In the genomic region with DNA sequence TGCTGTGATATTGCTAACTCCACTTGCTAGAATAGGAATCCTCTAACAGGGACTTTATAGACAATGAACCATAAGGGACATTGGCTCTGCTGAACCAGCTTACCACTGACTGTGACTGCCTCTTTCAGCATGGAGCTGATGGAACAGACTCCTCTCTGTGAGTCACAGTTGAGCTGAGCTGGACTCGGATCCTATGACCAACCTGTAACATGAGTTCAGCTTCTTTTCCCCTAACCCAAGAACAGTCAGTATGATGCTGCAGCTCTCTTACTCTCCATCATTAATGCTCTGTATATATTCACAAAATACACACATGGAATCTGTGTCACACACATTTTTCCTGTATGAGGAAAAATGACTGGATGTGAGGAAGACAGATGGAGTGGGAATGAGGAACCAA, we compare ENCODE assay signal across 11 cellular contexts.
A peak's percentile ranks its signal among the peaks of the same experiment; 100 is the strongest.
DNase-seq lines count a peak whose midpoint lies in the region; TF ChIP-seq lines count a peak whose summit lies in the region.
"Had no signal": no experiment of that assay in that cellular context is flagged by ENCODE, and none has a peak within 500 bp of the region (broad histone marks: within the 10 kb centered on the region; RNA-seq: fewer than 3 reads in every experiment).

No MANE protein-coding gene starts in this region.

- H3K36me3 ChIP-seq in GM23248 (ENCODE audit: low read depth): no peaks in the 10 kb centered on the region

- H3K4me3 ChIP-seq in GM23248 (no peak overlapping the region), skeletal muscle cell (ENCODE audit: low read depth, low read length) (no peak overlapping the region), coronary artery (no peak overlapping the region)

- TF ChIP-seq CTCF in coronary artery (IDR thresholded peaks at IDR 0.05): no peak

- WGBS in GM23248 (ENCODE audit: low coverage in 1 of 2, low lambda C conversion rate in 2 of 2, missing lambda C conversion rate in 2 of 2), 2 experiments: 4 to 6% methylated on average over 1 of the region's 1 CpG

- H3K4me1 ChIP-seq in GM23248 (ENCODE audit: insufficient read depth): peaks cover 32% of the 10 kb centered on the region

- H3K9me2 ChIP-seq in GM23248 (ENCODE audit: insufficient read depth): no peaks in the 10 kb centered on the region

- H3K9me3 ChIP-seq in GM23248 (ENCODE audit: low read depth): no peaks in the 10 kb centered on the region

- H3F3A ChIP-seq in GM23248 (ENCODE audit: insufficient read depth): peaks cover 26% of the 10 kb centered on the region

- in situ Hi-C loops in GM23248 (cut with MboI): no loop called here
- in situ Hi-C loops in SK-MEL-5 (cut with HindIII; ENCODE audit: low pct_unique_long_range_greater_than_20kb, low sequenced_read_pairs): no loop called here

- H3K27ac ChIP-seq in GM23248: peak overlapping the region; percentile 97
- no peak overlapping the region for H3K27ac ChIP-seq in substantia nigra (ENCODE audit: low read depth, low read length, poor library complexity, severe bottlenecking)
- H3K27ac ChIP-seq in coronary artery: peak overlapping the region in 1 of 2 donors; percentile 80

- H4K20me1 ChIP-seq in GM23248 (ENCODE audit: insufficient read depth): no peaks in the 10 kb centered on the region

- peak overlapping the region; percentile 35 for H2AFZ ChIP-seq in GM23248

- DNase-seq in GM23248: peak; percentile 93
- DNase-seq in SK-MEL-5 (ENCODE audit: low read depth, low spot score): peak; percentile 82
- peak; percentile 85 for DNase-seq in fibroblast of peridontal ligament (ENCODE audit: extremely low read depth)
- peak; percentile 87 for DNase-seq in skeletal muscle cell (ENCODE audit: low read depth)
- no peak for DNase-seq in OCI-M2 (lab: John Stamatoyannopoulos, UW; ENCODE audit: unreplicated experiment)
- no peak for DNase-seq in substantia nigra (lab: John Stamatoyannopoulos, UW)
- no peak for DNase-seq in coronary artery (ENCODE audit: low spot score)
- no peak for DNase-seq in cerebellum (ENCODE audit: low spot score)
- DNase-seq: activated CD4-positive, alpha-beta memory T cell treated with anti-CD3 and anti-CD28 coated beads, Interleukin-2, amount 10 ng/mL, durations not matched to agents 7 days and 5 days; NCI-H1930; stimulated activated naive B cell treated with anti-CD40 and anti-IgM and Interleukin-4, amounts not matched to agents 10 μg/mL and 1 μg/mL and 100 μg/mL, for 72 hours had no signal

- H3K4me2 ChIP-seq in GM23248 (ENCODE audit: unreplicated experiment): peak overlapping the region; percentile 77

- no peaks in the 10 kb centered on the region for H3K79me2 ChIP-seq in GM23248 (ENCODE audit: insufficient read depth)

- peak overlapping the region; percentile 74 for H3K9ac ChIP-seq in GM23248

- H3K27me3 ChIP-seq in GM23248 (replicated peaks; ENCODE audit: insufficient read depth): no peaks in the 10 kb centered on the region

Comparison
In these comparisons a context has a peak if more than half of its experiments do, and no peak if none do; other contexts are left out.
1. DNase-seq: peak in GM23248 (single experiment), SK-MEL-5 (single experiment), fibroblast of peridontal ligament (single experiment) and skeletal muscle cell (single experiment); none in OCI-M2 (single experiment), substantia nigra (0 of 49), coronary artery (single experiment) and cerebellum (single experiment).